23 cellular contexts compared by ENCODE assay signal in the genomic region with DNA sequence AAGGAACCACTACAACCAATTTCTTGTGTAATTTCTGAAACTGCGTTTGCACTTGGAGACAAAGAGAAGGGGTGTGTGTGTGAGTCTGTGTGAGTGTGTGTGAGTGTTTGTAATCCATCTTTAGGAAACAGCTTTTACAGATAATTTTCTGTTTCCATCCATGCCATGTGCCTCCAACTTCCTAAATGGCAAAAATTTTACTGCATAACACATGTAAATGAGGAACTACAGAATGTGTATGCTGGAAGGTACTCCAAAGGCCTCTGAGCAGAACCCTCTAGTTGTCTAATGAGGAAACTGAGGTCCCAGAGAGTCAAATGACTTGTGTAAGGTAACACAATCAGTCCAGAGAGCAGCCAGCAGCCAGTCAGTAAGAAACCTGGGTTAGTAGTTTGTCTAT. TPM values are rescaled to one million over a fixed set of nuclear protein-coding genes. Genes with fewer than 3 reads are reported as not detected.
"Had no signal": no experiment of that assay in that cellular context is flagged by ENCODE, and none has a peak within 500 bp of the region (broad histone marks: within the 10 kb centered on the region; RNA-seq: fewer than 3 reads in every experiment).

No MANE protein-coding gene starts in this region.

- H3K27ac ChIP-seq: colonic mucosa, lower lobe of right lung, ovary, SJSA1, upper lobe of right lung had no signal

- H3K36me3 ChIP-seq: colonic mucosa, lower lobe of right lung, ovary, SJSA1, thoracic aorta, upper lobe of right lung had no signal

- H3K4me3 ChIP-seq: colonic mucosa, lower lobe of right lung, ovary, SJSA1, smooth muscle cell, thoracic aorta, upper lobe of right lung had no signal

- ATAC-seq: activated CD8-positive, alpha-beta T cell treated with anti-CD3 and anti-CD28 coated beads for 36 hours; activated naive CD4-positive, alpha-beta T cell treated with anti-CD3 and anti-CD28 coated beads, Interleukin-2, amount 50 U/mL, for 72 hours; activated T-cell treated with anti-CD3 and anti-CD28 coated beads, Interleukin-2, amount 50 U/mL, for 72 hours; left lobe of liver; lower lobe of right lung; stimulated activated naive B cell treated with anti-CD40 and anti-IgM and Interleukin-4, amounts not matched to agents 10 μg/mL and 1 μg/mL and 100 μg/mL, for 72 hours; upper lobe of right lung had no signal

- H3K4me1 ChIP-seq: colonic mucosa, SJSA1 had no signal

- DNase-seq: activated CD4-positive, alpha-beta T cell treated with anti-CD3 and anti-CD28 coated beads for 1 hour; activated CD4-positive, alpha-beta T cell treated with anti-CD3 and anti-CD28 coated beads, Interleukin-2, amount 50 U/mL, for 1 hour; activated CD8-positive, alpha-beta T cell treated with anti-CD3 and anti-CD28 coated beads for 36 hours; activated naive CD4-positive, alpha-beta T cell; activated T-cell treated with anti-CD3 and anti-CD28 coated beads for 4 hours; activated T-cell treated with anti-CD3 and anti-CD28 coated beads, Interleukin-2, amount 50 U/mL, for 72 hours; colonic mucosa; effector CD8-positive, alpha-beta T cell; foreskin fibroblast; kidney glomerular epithelial cell; lower lobe of right lung; mesenchymal stem cell; ovary; retina; stimulated activated CD4-positive, alpha-beta T cell treated with anti-CD3 and anti-CD28 coated beads, Interleukin-1b, Interleukin-23, amount 100 ng/mL, for 48 hours; stimulated activated naive B cell treated with anti-CD40 and anti-IgM and Interleukin-4, amounts not matched to agents 10 μg/mL and 1 μg/mL and 100 μg/mL, for 72 hours; T-helper 2 cell; upper lobe of right lung had no signal

- H3K27me3 ChIP-seq: colonic mucosa, ovary, SJSA1, upper lobe of right lung had no signal

- H3K9me3 ChIP-seq: colonic mucosa, lower lobe of right lung, ovary, SJSA1, thoracic aorta, upper lobe of right lung had no signal

RNA-seq across cellular contexts. Expression of a gene that starts 20.8 kb away (rescaled TPM):
- total RNA-seq: activated CD8-positive, alpha-beta T cell treated with anti-CD3 and anti-CD28 coated beads for 36 hours; activated naive CD4-positive, alpha-beta T cell treated with anti-CD3 and anti-CD28 coated beads, Interleukin-2, amount 50 U/mL, for 72 hours; activated T-cell treated with anti-CD3 and anti-CD28 coated beads, Interleukin-2, amount 50 U/mL, for 72 hours; SJSA1 had no signal
